Comparison of ENCODE assay signal across 13 cellular contexts in genomic region chr3:63278171-63278999, GRCh38. TPM values are rescaled to one million over a fixed set of nuclear protein-coding genes. Genes with fewer than 3 reads are reported as not detected.
DNase-seq lines count a peak whose midpoint lies in the region; ATAC-seq and TF ChIP-seq lines count a peak whose summit lies in the region.
"Had no signal": no experiment of that assay in that cellular context is flagged by ENCODE, and none has a peak within 500 bp of the region (broad histone marks: within the 10 kb centered on the region; RNA-seq: fewer than 3 reads in every experiment).

SYNPR (plus strand) TSS chr3:63278308.

- H3K4me1 ChIP-seq in HEK293 (ENCODE audit: control insufficient read depth, insufficient read depth, low read length), result no peaks in the 10 kb centered on the region
- no peaks in the 10 kb centered on the region for H3K4me1 ChIP-seq in effector memory CD4-positive, alpha-beta T cell (ENCODE audit: control insufficient read depth, insufficient read depth, low read length, poor library complexity, severe bottlenecking)
- no peaks in the 10 kb centered on the region for H3K4me1 ChIP-seq in breast epithelium

- CTCF ChIA-PET in HEK293 (lab: Yijun Ruan, JAX), result interaction anchor here (0.7 kb wide), 1 partner anchor 12 kb away, joined by 3 read pairs; no protein-coding TSS in a partner anchor

- DNase-seq in Ammon's horn (ENCODE audit: low spot score), result peak; percentile 58
- DNase-seq in astrocyte of the hippocampus (ENCODE audit: low read depth, low spot score), result peak; percentile 4
- peak; percentile 58 for DNase-seq in left kidney (ENCODE audit: low read depth, low spot score)
- DNase-seq in effector memory CD4-positive, alpha-beta T cell, result no peak
- no peak for DNase-seq in breast epithelium (ENCODE audit: low spot score in 2 of 2)
- DNase-seq: activated CD4-positive, alpha-beta T cell treated with anti-CD3 and anti-CD28 coated beads, Interleukin-2, amount 50 U/mL, for 1 hour; activated effector memory CD4-positive, alpha-beta T cell treated with anti-CD3 and anti-CD28 coated beads, Interleukin-2, amount 50 U/mL, for 16 hours; central memory CD4-positive, alpha-beta T cell; stimulated activated naive B cell treated with anti-CD40 and anti-IgM and Interleukin-4, amounts not matched to agents 10 μg/mL and 1 μg/mL and 100 μg/mL, for 72 hours had no signal

- H3K27me3 ChIP-seq in effector memory CD4-positive, alpha-beta T cell (replicated peaks; ENCODE audit: control insufficient read depth, insufficient read depth, low read length, poor library complexity, severe bottlenecking), result peaks cover 10% of the 10 kb centered on the region
- peaks cover 0 to 35% of the 10 kb centered on the region in 2 donors for H3K27me3 ChIP-seq in breast epithelium

- intact Hi-C loops in breast epithelium (cut with DNase I; ENCODE audit: low total_unique reads), result no loop called here

- H3K4me3 ChIP-seq in HEK293 (ENCODE audit: low read depth, low read length) (peak within 1 kb of the TSS; percentile 29), breast epithelium (peak within 1 kb of the TSS in 1 of 3 donors; percentile 10)
- no peak within 1 kb of the TSS for H3K4me3 ChIP-seq in effector memory CD4-positive, alpha-beta T cell (ENCODE audit: insufficient read depth, low read depth, low read length, poor library complexity, severe bottlenecking)

- H3K27ac ChIP-seq in HEK293 (ENCODE audit: extremely low read depth, low read depth, low read length) (no peak within 1 kb of the TSS), breast epithelium (no peak within 1 kb of the TSS)
- H3K27ac ChIP-seq in effector memory CD4-positive, alpha-beta T cell (ENCODE audit: insufficient read depth, low read length, poor library complexity, severe bottlenecking), result no peak within 1 kb of the TSS

- TF ChIP-seq CTCF in HEK293 (tag by site-specific recombination; IDR thresholded peaks at IDR 0.05), result no peak
- TF ChIP-seq CTCF in breast epithelium (IDR thresholded peaks at IDR 0.05), result no peak

- no peak for TF ChIP-seq POLR2A in breast epithelium (IDR thresholded peaks at IDR 0.05)

- H3K9me3 ChIP-seq in HEK293 (ENCODE audit: control insufficient read depth, insufficient read depth, low read depth, low read length) (no peaks in the 10 kb centered on the region), breast epithelium (no peaks in the 10 kb centered on the region)
- no peaks in the 10 kb centered on the region for H3K9me3 ChIP-seq in effector memory CD4-positive, alpha-beta T cell (ENCODE audit: control insufficient read depth, low read length)

- POLR2A ChIA-PET in HEK293 (lab: Yijun Ruan, JAX), result no interaction called here

- H3K36me3 ChIP-seq in HEK293 (ENCODE audit: control insufficient read depth in 2 of 2, insufficient read depth in 1 of 2, low read length in 2 of 2) (no peaks in the 10 kb centered on the region), breast epithelium (no peaks in the 10 kb centered on the region)
- H3K36me3 ChIP-seq in effector memory CD4-positive, alpha-beta T cell (ENCODE audit: control insufficient read depth, insufficient read depth, low read length), result no peaks in the 10 kb centered on the region

- no peak for ATAC-seq in HG02870 (IDR thresholded peaks at IDR 0.05; ENCODE audit: unreplicated experiment)
- ATAC-seq in HG02610 (IDR thresholded peaks at IDR 0.05; ENCODE audit: unreplicated experiment), result no peak
- ATAC-seq: stimulated activated naive B cell treated with anti-CD40 and anti-IgM and Interleukin-4, amounts not matched to agents 10 μg/mL and 1 μg/mL and 100 μg/mL, for 72 hours had no signal

TF ChIP-seq in HEK293, 187 proteins besides CTCF, POLR2A, EP300 and RAD21:
- TF ChIP-seq GLIS2 (tag by site-specific recombination; IDR thresholded peaks at IDR 0.05), result peak; percentile 68
- TF ChIP-seq SP2 (tag by site-specific recombination; IDR thresholded peaks at IDR 0.05), result peak; percentile 8; the same call in 1 of the 2 replicates
- TF ChIP-seq ZFHX2 (tag by site-specific recombination; conservative IDR thresholded peaks at IDR 0.05), result 0 out of 2 replicates have a peak, but pooled peaks have one; percentile 13
- peak; percentile 59 for TF ChIP-seq SP3 (tag by site-specific recombination; IDR thresholded peaks at IDR 0.05)
- TF ChIP-seq ZNF747 (tag by site-specific recombination; IDR thresholded peaks at IDR 0.05), result no peak
- no peak for TF ChIP-seq ZNF121 (tag by site-specific recombination; IDR thresholded peaks at IDR 0.05)

RNA-seq across cellular contexts. Expression of gene SYNPR, which starts in this region (rescaled TPM):
- total RNA-seq in breast epithelium, result not detected
- total RNA-seq: T-helper 1 cell treated with Interleukin-12 subunit alpha and Interleukin-12 subunit beta and Interleukin-4 antibody, amounts not matched to agents 30 ng/mL and 1 ng/mL, for 36 hours had no signal

Comparison
In these comparisons a context has a peak if more than half of its experiments do, and no peak if none do; other contexts are left out.
1. DNase-seq: peak in Ammon's horn (single experiment), astrocyte of the hippocampus (single experiment) and left kidney (single experiment); none in effector memory CD4-positive, alpha-beta T cell (0 of 3) and breast epithelium (0 of 2).